Comparison of ENCODE assay signal across 10 cellular contexts in genomic region chr6:21856096-21856825, GRCh38.
DNase-seq lines count a peak whose midpoint lies in the region; ATAC-seq and TF ChIP-seq lines count a peak whose summit lies in the region.
"Had no signal": no experiment of that assay in that cellular context is flagged by ENCODE, and none has a peak within 500 bp of the region (broad histone marks: within the 10 kb centered on the region; RNA-seq: fewer than 3 reads in every experiment).

No MANE protein-coding gene starts in this region.

- TF ChIP-seq CTCF in left ventricle myocardium inferior (IDR thresholded peaks at IDR 0.05; ENCODE audit: borderline replicate concordance) (no peak), upper lobe of left lung (IDR thresholded peaks at IDR 0.05) (no peak)

- TF ChIP-seq POLR2A in upper lobe of left lung (IDR thresholded peaks at IDR 0.05) = no peak

- WGBS in right cardiac atrium = 65% methylated on average over 5 of the region's 5 CpGs
- WGBS in upper lobe of left lung, 2 donors = 44 to 47% methylated on average over 5 of the region's 5 CpGs

- no peak for DNase-seq in right cardiac atrium
- no peak for DNase-seq in left ventricle myocardium inferior
- DNase-seq in SIG-M5 treated with dmso at 0.1 percent for 504 hours (lab: John Stamatoyannopoulos, UW; ENCODE audit: unreplicated experiment) = peak; percentile 88
- DNase-seq in fibroblast of peridontal ligament (ENCODE audit: extremely low read depth) = peak; percentile 64
- peak in 1 of 2 donors; percentile 33 for DNase-seq in upper lobe of left lung
- no peak for DNase-seq in NCI-H82 treated with DMSO at 0.1 percent for 48 hours (lab: John Stamatoyannopoulos, UW; ENCODE audit: unreplicated experiment)
- no peak for DNase-seq in NCI-H1105 (lab: John Stamatoyannopoulos, UW)
- DNase-seq in nucleus accumbens (lab: John Stamatoyannopoulos, UW) = no peak
- DNase-seq: CD4-positive, CD25-positive, alpha-beta regulatory T cell; NCI-H187 treated with DMSO at 0.1 percent for 48 hours had no signal

- ATAC-seq in right cardiac atrium (peak; percentile 29 to 42), upper lobe of left lung (ENCODE audit: low FRiP score in 2 of 2) (peak; percentile 49 to 83)

- H3K36me3 ChIP-seq in left ventricle myocardium inferior (no peaks in the 10 kb centered on the region), upper lobe of left lung (no peaks in the 10 kb centered on the region)

- no peak overlapping the region for H3K27ac ChIP-seq in right cardiac atrium (ENCODE audit: low read length)
- H3K27ac ChIP-seq in left ventricle myocardium inferior (replicated peaks) = no peak overlapping the region
- peak overlapping the region; percentile 19 to 60 (median 39) for H3K27ac ChIP-seq in upper lobe of left lung

- H3K4me1 ChIP-seq in right cardiac atrium (ENCODE audit: control insufficient read depth, insufficient read depth, low read length) = no peaks in the 10 kb centered on the region
- H3K4me1 ChIP-seq in left ventricle myocardium inferior = peaks cover 4% of the 10 kb centered on the region
- H3K4me1 ChIP-seq in upper lobe of left lung = peaks cover 0 to 5% (median 0%) of the 10 kb centered on the region in 4 donors

- no peak for TF ChIP-seq EP300 in upper lobe of left lung (IDR thresholded peaks at IDR 0.05)

- H3K4me3 ChIP-seq in right cardiac atrium (ENCODE audit: low read length) (no peak overlapping the region), left ventricle myocardium inferior (no peak overlapping the region), upper lobe of left lung (peak overlapping the region in 1 of 4 donors; percentile 7)

- H3K27me3 ChIP-seq in right cardiac atrium (ENCODE audit: control insufficient read depth, insufficient read depth) (no peaks in the 10 kb centered on the region), left ventricle myocardium inferior (ENCODE audit: low read depth) (no peaks in the 10 kb centered on the region), upper lobe of left lung (no peaks in the 10 kb centered on the region)

- H3K9me3 ChIP-seq in right cardiac atrium (ENCODE audit: control insufficient read depth, low read length) (no peaks in the 10 kb centered on the region), left ventricle myocardium inferior (replicated peaks) (no peaks in the 10 kb centered on the region), upper lobe of left lung (no peaks in the 10 kb centered on the region)

- intact Hi-C loops in right cardiac atrium (cut with DNase I) (no loop called here), left ventricle myocardium inferior (cut with micrococcal nuclease) (no loop called here)

Comparison
In these comparisons a context has a peak if more than half of its experiments do, and no peak if none do; other contexts are left out.
1. DNase-seq: peak in SIG-M5 treated with dmso at 0.1 percent for 504 hours (single experiment) and fibroblast of peridontal ligament (single experiment); none in right cardiac atrium (0 of 3), left ventricle myocardium inferior (single experiment), NCI-H82 treated with DMSO at 0.1 percent for 48 hours (single experiment), NCI-H1105 (single experiment) and nucleus accumbens (0 of 56).
2. H3K27ac ChIP-seq: peak in upper lobe of left lung (4 of 4); none in right cardiac atrium (single experiment) and left ventricle myocardium inferior (single experiment).